9 cellular contexts compared by ENCODE assay signal in genomic region chr16:55508271-55508921, GRCh38. TPM values are rescaled to one million over a fixed set of nuclear protein-coding genes. Genes with fewer than 3 reads are reported as not detected.
DNase-seq lines count a peak whose midpoint lies in the region; TF ChIP-seq lines count a peak whose summit lies in the region.
"Had no signal": no experiment of that assay in that cellular context is flagged by ENCODE, and none has a peak within 500 bp of the region (broad histone marks: within the 10 kb centered on the region; RNA-seq: fewer than 3 reads in every experiment).

No MANE protein-coding gene starts in this region.

- WGBS in lower leg skin, 2 donors = 53 to 60% methylated on average over 9 of the region's 9 CpGs
- WGBS in tibial nerve, 2 donors = 59 to 71% methylated on average over 9 of the region's 9 CpGs

- POLR2A ChIA-PET in activated CD4-positive, alpha-beta T cell treated with anti-CD3 and anti-CD28 coated beads, Interleukin-2, amount 10 ng/mL, durations not matched to agents 7 days and 5 days (lab: Charles Lee) = no interaction called here

- H3K4me1 Mint-ChIP-seq in activated CD4-positive, alpha-beta T cell treated with anti-CD3 and anti-CD28 coated beads, Interleukin-2, amount 10 ng/mL, durations not matched to agents 7 days and 5 days = peaks cover 9% of the 10 kb centered on the region

- H3K9me3 Mint-ChIP-seq in activated CD4-positive, alpha-beta T cell treated with anti-CD3 and anti-CD28 coated beads, Interleukin-2, amount 10 ng/mL, durations not matched to agents 7 days and 5 days = peaks cover 14% of the 10 kb centered on the region

- DNase-seq in activated CD4-positive, alpha-beta T cell treated with anti-CD3 and anti-CD28 coated beads, Interleukin-2, amount 10 ng/mL, durations not matched to agents 7 days and 5 days = no peak
- DNase-seq in activated CD4-positive, alpha-beta T cell treated with anti-CD3 and anti-CD28 coated beads, Interleukin-2, amount 50 U/mL, for 48 hours = no peak
- no peak for DNase-seq in astrocyte of the spinal cord (ENCODE audit: low read depth, low spot score)
- DNase-seq in lower leg skin (ENCODE audit: low spot score in 2 of 2) = no peak
- no peak for DNase-seq in tibial nerve (ENCODE audit: low spot score in 2 of 2)
- no peak for DNase-seq in effector CD8-positive, alpha-beta T cell (lab: John Stamatoyannopoulos, UW)
- DNase-seq in NCI-H1930 (lab: John Stamatoyannopoulos, UW) = no peak
- DNase-seq in activated CD4-positive, alpha-beta T cell treated with anti-CD3 and anti-CD28 coated beads for 4 hours = no peak
- DNase-seq: GOT3 had no signal

- no peak for TF ChIP-seq CTCF in astrocyte of the spinal cord (IDR thresholded peaks at IDR 0.05; ENCODE audit: low read depth, low read length)
- no peak for TF ChIP-seq CTCF in lower leg skin (IDR thresholded peaks at IDR 0.05)
- no peak for TF ChIP-seq CTCF in tibial nerve (IDR thresholded peaks at IDR 0.05)

- peak overlapping the region in 3 of 4 donors; percentile 43 to 91 (median 84) for H3K27ac ChIP-seq in tibial nerve

- H3K4me3 ChIP-seq in astrocyte of the spinal cord (ENCODE audit: low read depth, low read length) (peak overlapping the region; percentile 78), lower leg skin (ENCODE audit: low read depth, poor library complexity, severe bottlenecking) (peak overlapping the region; percentile 78), tibial nerve (peak overlapping the region; percentile 60 to 88 (median 82))

- H3K4me1 ChIP-seq in tibial nerve = peaks cover 0 to 50% (median 6%) of the 10 kb centered on the region in 4 donors

- in situ Hi-C loops in astrocyte of the spinal cord (cut with HindIII; ENCODE audit: low sequenced_read_pairs) = no loop called here

- intact Hi-C loops in lower leg skin (cut with DNase I; ENCODE audit: low total_unique reads) = no loop called here

- no peak for TF ChIP-seq EP300 in tibial nerve (IDR thresholded peaks at IDR 0.05)

- peak overlapping the region; percentile 50 for H3K27ac Mint-ChIP-seq in activated CD4-positive, alpha-beta T cell treated with anti-CD3 and anti-CD28 coated beads, Interleukin-2, amount 10 ng/mL, durations not matched to agents 7 days and 5 days

- H3K27me3 ChIP-seq in tibial nerve = no peaks in the 10 kb centered on the region

- H3K27me3 Mint-ChIP-seq in activated CD4-positive, alpha-beta T cell treated with anti-CD3 and anti-CD28 coated beads, Interleukin-2, amount 10 ng/mL, durations not matched to agents 7 days and 5 days = peaks cover 38% of the 10 kb centered on the region

- peak overlapping the region; percentile 57 for H3K4me3 Mint-ChIP-seq in activated CD4-positive, alpha-beta T cell treated with anti-CD3 and anti-CD28 coated beads, Interleukin-2, amount 10 ng/mL, durations not matched to agents 7 days and 5 days

- TF ChIP-seq POLR2A in lower leg skin (IDR thresholded peaks at IDR 0.05) = no peak
- no peak for TF ChIP-seq POLR2A in tibial nerve (IDR thresholded peaks at IDR 0.05)

- H3K36me3 Mint-ChIP-seq in activated CD4-positive, alpha-beta T cell treated with anti-CD3 and anti-CD28 coated beads, Interleukin-2, amount 10 ng/mL, durations not matched to agents 7 days and 5 days (ENCODE audit: low read depth) = no peaks in the 10 kb centered on the region

- peaks cover 0 to 10% (median 0%) of the 10 kb centered on the region in 4 donors for H3K9me3 ChIP-seq in tibial nerve

- CTCF ChIA-PET in activated CD4-positive, alpha-beta T cell treated with anti-CD3 and anti-CD28 coated beads, Interleukin-2, amount 10 ng/mL, durations not matched to agents 7 days and 5 days (lab: Charles Lee) = no interaction called here

- peaks cover 0 to 17% (median 0%) of the 10 kb centered on the region in 3 donors for H3K36me3 ChIP-seq in tibial nerve

RNA-seq across cellular contexts. Expression of gene LPCAT2, which starts 0.5 kb away (rescaled TPM):
- under 1 TPM; 0.30 to 0.87 TPM for total RNA-seq in activated CD4-positive, alpha-beta T cell treated with anti-CD3 and anti-CD28 coated beads, Interleukin-2, amount 10 ng/mL, durations not matched to agents 7 days and 5 days
- total RNA-seq in lower leg skin = 10 to 100 TPM; 16.9 to 36.9 (median 25.4) TPM
- 10 to 100 TPM; 14.9 to 33.4 (median 24.0) TPM for total RNA-seq in tibial nerve

RNA-seq across cellular contexts. Expression of gene MMP2, which starts 29.4 kb away (rescaled TPM):
- not detected for total RNA-seq in activated CD4-positive, alpha-beta T cell treated with anti-CD3 and anti-CD28 coated beads, Interleukin-2, amount 10 ng/mL, durations not matched to agents 7 days and 5 days
- total RNA-seq in lower leg skin (100 to 1,000 TPM; 152 to 516 (median 223) TPM), tibial nerve (100 to 1,000 TPM; 153 to 525 (median 245) TPM)

RNA-seq across cellular contexts. Expression of gene CAPNS2, which starts 58.1 kb away (rescaled TPM):
- total RNA-seq in activated CD4-positive, alpha-beta T cell treated with anti-CD3 and anti-CD28 coated beads, Interleukin-2, amount 10 ng/mL, durations not matched to agents 7 days and 5 days = not detected
- total RNA-seq in lower leg skin (100 to 1,000 TPM; 139 to 168 (median 163) TPM), tibial nerve (1 to 10 TPM in 2 of 4 donors, under 1 TPM in 1, not detected in 1; 0.98 to 4.8 (median 3.6) TPM)

Comparison
In these comparisons a context has a peak if more than half of its experiments do, and no peak if none do; other contexts are left out.
1. RNA of gene LPCAT2, which starts 0.5 kb away (total RNA-seq): 14.9 to 33.4 TPM in tibial nerve and 16.9 to 36.9 TPM in lower leg skin; 0.30 to 0.87 TPM in activated CD4-positive, alpha-beta T cell treated with anti-CD3 and anti-CD28 coated beads, Interleukin-2, amount 10 ng/mL, durations not matched to agents 7 days and 5 days; every median in the first group is over 4 times any median in the second.
2. RNA of gene MMP2, which starts 29.4 kb away (total RNA-seq): 153 to 525 TPM in tibial nerve and 152 to 516 TPM in lower leg skin; not detected in activated CD4-positive, alpha-beta T cell treated with anti-CD3 and anti-CD28 coated beads, Interleukin-2, amount 10 ng/mL, durations not matched to agents 7 days and 5 days; every median in the first group is over 100 times any median in the second.
3. RNA of gene CAPNS2, which starts 58.1 kb away (total RNA-seq): 139 to 168 TPM in lower leg skin; 0.98 to 4.8 TPM in tibial nerve and not detected in activated CD4-positive, alpha-beta T cell treated with anti-CD3 and anti-CD28 coated beads, Interleukin-2, amount 10 ng/mL, durations not matched to agents 7 days and 5 days; every median in the first group is over 10 times any median in the second.
4. Peak in every context shown above with its lines, with median percentiles within 50 percentile points of each other: H3K4me3 ChIP-seq.